In genomic region chr4:38177792-38178665, GRCh38 we compare ENCODE assay signal across 9 cellular contexts.
DNase-seq lines count a peak whose midpoint lies in the region; ATAC-seq and TF ChIP-seq lines count a peak whose summit lies in the region.
"Had no signal": no experiment of that assay in that cellular context is flagged by ENCODE, and none has a peak within 500 bp of the region (broad histone marks: within the 10 kb centered on the region; RNA-seq: fewer than 3 reads in every experiment).

No MANE protein-coding gene starts in this region.

- H3K4me3 Mint-ChIP-seq in activated T-cell treated with anti-CD3 and anti-CD28 coated beads, Interleukin-2, amount 50 U/mL, for 72 hours: peak overlapping the region; percentile 52 to 62
- H3K4me3 Mint-ChIP-seq in stimulated activated naive B cell treated with anti-CD40 and anti-IgM and Interleukin-4, amounts not matched to agents 10 μg/mL and 1 μg/mL and 100 μg/mL, for 72 hours: peak overlapping the region in 1 of 2 donors; percentile 50

- H3K9me3 ChIP-seq in hepatocyte (ENCODE audit: low read depth) (no peaks in the 10 kb centered on the region), PC-3 (ENCODE audit: low read length) (no peaks in the 10 kb centered on the region)

- H3K36me3 ChIP-seq in hepatocyte (replicated peaks; ENCODE audit: insufficient read depth, low read depth) (no peaks in the 10 kb centered on the region), PC-3 (ENCODE audit: low read depth, low read length) (no peaks in the 10 kb centered on the region)

- H3K27ac ChIP-seq in hepatocyte: peak overlapping the region; percentile 2
- no peak overlapping the region for H3K27ac ChIP-seq in PC-3 (ENCODE audit: low read length)
- H3K27ac ChIP-seq: 22Rv1 had no signal

- CTCF ChIA-PET in PC-3 (lab: Charles Lee): interaction anchor here (0.7 kb wide), 1 partner anchor 32 kb away, joined by 3 read pairs; no protein-coding TSS in a partner anchor

- no peak overlapping the region for H3K4me2 ChIP-seq in hepatocyte
- no peak overlapping the region for H3K4me2 ChIP-seq in PC-3 (ENCODE audit: low read length)

- no peak overlapping the region for H3K9ac ChIP-seq in PC-3 (ENCODE audit: low read length)

- H3K4me3 ChIP-seq in hepatocyte (no peak overlapping the region), PC-3 (ENCODE audit: low read length) (no peak overlapping the region)

- DNase-seq in DMS 273 (lab: John Stamatoyannopoulos, UW; ENCODE audit: unreplicated experiment): peak; percentile 74
- DNase-seq in DMS 273 treated with DMSO at 0.1 percent for 48 hours (lab: John Stamatoyannopoulos, UW): no peak
- peak; percentile 44 to 53 for DNase-seq in activated T-cell treated with anti-CD3 and anti-CD28 coated beads, Interleukin-2, amount 50 U/mL, for 72 hours
- DNase-seq in hepatocyte (ENCODE audit: low spot score): no peak
- no peak for DNase-seq in stimulated activated naive B cell treated with anti-CD40 and anti-IgM and Interleukin-4, amounts not matched to agents 10 μg/mL and 1 μg/mL and 100 μg/mL, for 72 hours
- no peak for DNase-seq in SW 1271 (lab: John Stamatoyannopoulos, UW)
- no peak for DNase-seq in activated CD4-positive, CD25-positive, alpha-beta regulatory T cell treated with anti-CD3 and anti-CD28 coated beads, Interleukin-2, amount 50 U/mL, for 72 hours
- DNase-seq in PC-3: no peak

- peak; percentile 61 to 68 for ATAC-seq in activated T-cell treated with anti-CD3 and anti-CD28 coated beads, Interleukin-2, amount 50 U/mL, for 72 hours (replicated peaks in 1 of 2)
- peak; percentile 57 to 60 for ATAC-seq in stimulated activated naive B cell treated with anti-CD40 and anti-IgM and Interleukin-4, amounts not matched to agents 10 μg/mL and 1 μg/mL and 100 μg/mL, for 72 hours (replicated peaks)
- ATAC-seq in PC-3: no peak

- H3K36me3 Mint-ChIP-seq in activated T-cell treated with anti-CD3 and anti-CD28 coated beads, Interleukin-2, amount 50 U/mL, for 72 hours (ENCODE audit: insufficient read depth in 2 of 2): no peaks in the 10 kb centered on the region
- H3K36me3 Mint-ChIP-seq in stimulated activated naive B cell treated with anti-CD40 and anti-IgM and Interleukin-4, amounts not matched to agents 10 μg/mL and 1 μg/mL and 100 μg/mL, for 72 hours: no peaks in the 10 kb centered on the region

- peaks cover 4% of the 10 kb centered on the region for H3K4me1 ChIP-seq in hepatocyte (ENCODE audit: insufficient read depth)
- H3K4me1 ChIP-seq in PC-3 (ENCODE audit: insufficient read depth, low read length): peaks cover 22% of the 10 kb centered on the region

- H3K27me3 ChIP-seq in hepatocyte (no peaks in the 10 kb centered on the region), PC-3 (ENCODE audit: low read length) (no peaks in the 10 kb centered on the region)

- peaks cover 54% of the 10 kb centered on the region for H3K4me1 Mint-ChIP-seq in activated T-cell treated with anti-CD3 and anti-CD28 coated beads, Interleukin-2, amount 50 U/mL, for 72 hours (ENCODE audit: low read depth)
- peaks cover 28 to 44% of the 10 kb centered on the region in 2 donors for H3K4me1 Mint-ChIP-seq in stimulated activated naive B cell treated with anti-CD40 and anti-IgM and Interleukin-4, amounts not matched to agents 10 μg/mL and 1 μg/mL and 100 μg/mL, for 72 hours

- no peaks in the 10 kb centered on the region for H3F3A ChIP-seq in PC-3 (ENCODE audit: low read length, unreplicated experiment)

- no peaks in the 10 kb centered on the region for H4K20me1 ChIP-seq in hepatocyte (ENCODE audit: insufficient read depth, poor library complexity, severe bottlenecking)
- H4K20me1 ChIP-seq in PC-3 (ENCODE audit: low read length): no peaks in the 10 kb centered on the region

- intact Hi-C loops in PC-3 (cut with micrococcal nuclease): no loop called here

- POLR2A ChIA-PET in PC-3 (lab: Charles Lee; ENCODE audit: unreplicated experiment): no interaction called here

- 66% methylated on average over 9 of the region's 9 CpGs for WGBS in hepatocyte (ENCODE audit: low lambda C conversion rate, missing lambda C conversion rate)

- no TSS peak for BruUV-seq in PC-3 (replicated peaks; lab: Mats Ljungman, UMichigan)

- H3K27me3 Mint-ChIP-seq in activated T-cell treated with anti-CD3 and anti-CD28 coated beads, Interleukin-2, amount 50 U/mL, for 72 hours (ENCODE audit: low read depth): peaks cover 24% of the 10 kb centered on the region
- H3K27me3 Mint-ChIP-seq in stimulated activated naive B cell treated with anti-CD40 and anti-IgM and Interleukin-4, amounts not matched to agents 10 μg/mL and 1 μg/mL and 100 μg/mL, for 72 hours: peaks cover 9 to 21% of the 10 kb centered on the region in 2 donors

- H3K9me2 ChIP-seq in hepatocyte (replicated peaks; ENCODE audit: insufficient read depth): no peaks in the 10 kb centered on the region
- no peaks in the 10 kb centered on the region for H3K9me2 ChIP-seq in PC-3 (replicated peaks; ENCODE audit: low read length)

- no peaks in the 10 kb centered on the region for H3K9me3 Mint-ChIP-seq in activated T-cell treated with anti-CD3 and anti-CD28 coated beads, Interleukin-2, amount 50 U/mL, for 72 hours
- H3K9me3 Mint-ChIP-seq in stimulated activated naive B cell treated with anti-CD40 and anti-IgM and Interleukin-4, amounts not matched to agents 10 μg/mL and 1 μg/mL and 100 μg/mL, for 72 hours: peaks cover 0 to 2% of the 10 kb centered on the region in 2 donors

- no peaks in the 10 kb centered on the region for H3K79me2 ChIP-seq in hepatocyte
- H3K79me2 ChIP-seq in PC-3 (ENCODE audit: low read length): no peaks in the 10 kb centered on the region

- H2AFZ ChIP-seq in hepatocyte (no peak overlapping the region), PC-3 (ENCODE audit: low read length) (no peak overlapping the region)

- H3K27ac Mint-ChIP-seq in activated T-cell treated with anti-CD3 and anti-CD28 coated beads, Interleukin-2, amount 50 U/mL, for 72 hours: peak overlapping the region; percentile 56
- H3K27ac Mint-ChIP-seq in stimulated activated naive B cell treated with anti-CD40 and anti-IgM and Interleukin-4, amounts not matched to agents 10 μg/mL and 1 μg/mL and 100 μg/mL, for 72 hours: no peak overlapping the region

- TF ChIP-seq CTCF in hepatocyte (IDR thresholded peaks at IDR 0.05; ENCODE audit: poor library complexity) (no peak), PC-3 (conservative IDR thresholded peaks at IDR 0.05; ENCODE audit: low read depth, low read length) (no peak)

Comparison
In these comparisons a context has a peak if more than half of its experiments do, and no peak if none do; other contexts are left out.
1. DNase-seq: peak in DMS 273 (single experiment) and activated T-cell treated with anti-CD3 and anti-CD28 coated beads, Interleukin-2, amount 50 U/mL, for 72 hours (2 of 2); none in DMS 273 treated with DMSO at 0.1 percent for 48 hours (single experiment), hepatocyte (single experiment), stimulated activated naive B cell treated with anti-CD40 and anti-IgM and Interleukin-4, amounts not matched to agents 10 μg/mL and 1 μg/mL and 100 μg/mL, for 72 hours (single experiment), SW 1271 (0 of 2), activated CD4-positive, CD25-positive, alpha-beta regulatory T cell treated with anti-CD3 and anti-CD28 coated beads, Interleukin-2, amount 50 U/mL, for 72 hours (single experiment) and PC-3 (single experiment).